In the genomic region with DNA sequence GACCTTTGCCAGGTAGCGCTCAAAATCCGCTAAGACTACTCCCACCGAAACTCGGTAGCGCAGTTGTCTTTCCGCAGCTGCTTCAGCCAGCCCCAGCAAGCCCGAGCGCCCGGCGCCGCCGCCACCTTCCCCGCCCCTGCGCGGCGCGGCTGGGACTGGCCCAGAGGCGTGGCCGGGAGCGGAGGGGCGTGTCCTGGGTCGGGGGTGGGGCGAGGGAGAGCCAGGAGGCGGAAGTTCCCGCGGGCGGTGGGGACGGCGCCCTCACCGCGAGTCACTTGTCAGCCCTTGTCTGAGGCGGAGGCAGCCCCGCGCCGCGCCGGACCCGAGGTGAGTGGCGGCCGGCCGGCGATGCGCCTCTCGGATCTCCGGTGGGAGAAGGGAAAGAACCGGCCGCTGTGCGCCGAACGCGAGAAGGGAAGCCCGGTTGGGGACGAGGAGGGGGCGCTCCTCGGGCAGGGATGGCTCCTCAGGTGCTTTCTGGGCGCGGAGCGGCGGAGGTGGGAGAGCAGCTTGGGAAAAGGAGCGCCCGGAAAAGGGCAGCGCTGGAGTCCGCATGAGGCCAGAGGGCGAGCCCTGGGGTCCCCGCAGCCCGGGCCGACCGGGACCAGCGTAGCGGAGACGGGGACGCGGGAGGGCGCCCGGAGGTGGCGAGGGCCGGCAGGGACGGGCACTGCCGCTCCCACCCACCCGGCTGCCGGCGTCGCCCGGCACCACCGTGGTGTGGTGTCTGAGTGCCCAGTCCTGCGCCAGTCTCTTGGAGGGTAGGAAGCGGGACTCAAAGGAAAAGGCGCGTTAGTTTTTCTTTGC, we compare ENCODE assay signal across 8 cellular contexts. TPM values are rescaled to one million over a fixed set of nuclear protein-coding genes. Genes with fewer than 3 reads are reported as not detected.
DNase-seq lines count a peak whose midpoint lies in the region; TF ChIP-seq lines count a peak whose summit lies in the region.

A gene with protein sequence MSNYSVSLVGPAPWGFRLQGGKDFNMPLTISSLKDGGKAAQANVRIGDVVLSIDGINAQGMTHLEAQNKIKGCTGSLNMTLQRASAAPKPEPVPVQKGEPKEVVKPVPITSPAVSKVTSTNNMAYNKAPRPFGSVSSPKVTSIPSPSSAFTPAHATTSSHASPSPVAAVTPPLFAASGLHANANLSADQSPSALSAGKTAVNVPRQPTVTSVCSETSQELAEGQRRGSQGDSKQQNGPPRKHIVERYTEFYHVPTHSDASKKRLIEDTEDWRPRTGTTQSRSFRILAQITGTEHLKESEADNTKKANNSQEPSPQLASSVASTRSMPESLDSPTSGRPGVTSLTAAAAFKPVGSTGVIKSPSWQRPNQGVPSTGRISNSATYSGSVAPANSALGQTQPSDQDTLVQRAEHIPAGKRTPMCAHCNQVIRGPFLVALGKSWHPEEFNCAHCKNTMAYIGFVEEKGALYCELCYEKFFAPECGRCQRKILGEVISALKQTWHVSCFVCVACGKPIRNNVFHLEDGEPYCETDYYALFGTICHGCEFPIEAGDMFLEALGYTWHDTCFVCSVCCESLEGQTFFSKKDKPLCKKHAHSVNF (plus strand): TSS at position 274 of the 807 bp plus-strand sequence. CDS start 3,347 bp downstream, outside the sequence.

- POLR2A ChIA-PET in RWPE1 (lab: Yijun Ruan, JAX; ENCODE audit: low non-redundant PET) = interaction anchor here (0.6 to 0.8 kb wide), 2 partner anchors 8 to 229 kb away, joined by 3 read pairs; no protein-coding TSS in a partner anchor

- peak within 1 kb of the TSS; percentile 98 for H3K4me2 ChIP-seq in GM23248 (ENCODE audit: unreplicated experiment)

- 0 out of 2 replicates have a peak, but pooled peaks cover 4% of the 10 kb centered on the region for H3K9me2 ChIP-seq in GM23248 (ENCODE audit: insufficient read depth)

- peak within 1 kb of the TSS; percentile 94 for H3K4me3 Mint-ChIP-seq in neural crest cell

- no peaks in the 10 kb centered on the region for H3K27me3 ChIP-seq in GM23248 (replicated peaks; ENCODE audit: insufficient read depth)
- H3K27me3 ChIP-seq in stomach smooth muscle (ENCODE audit: control insufficient read depth in 1 of 2, insufficient read depth in 2 of 2, low read length in 2 of 2) = no peaks in the 10 kb centered on the region

- no peak for TF ChIP-seq CTCF in RWPE1 (conservative IDR thresholded peaks at IDR 0.05; ENCODE audit: low read depth)
- peak; percentile 31 for TF ChIP-seq CTCF in neural crest cell (conservative IDR thresholded peaks at IDR 0.05)

- WGBS in GM23248 (ENCODE audit: low coverage in 1 of 2, low lambda C conversion rate in 2 of 2, missing lambda C conversion rate in 2 of 2), 2 experiments = 1 to 2% methylated on average over 64 to 86 of the region's 89 CpGs

- CTCF ChIA-PET in RWPE1 (lab: Yijun Ruan, JAX) = interaction anchor here (0.7 to 1.0 kb wide), 3 partner anchors 38 to 45 kb away, joined by 3 read pairs; no protein-coding TSS in a partner anchor

- peaks cover 50% of the 10 kb centered on the region for H3F3A ChIP-seq in GM23248 (ENCODE audit: insufficient read depth)

- no peaks in the 10 kb centered on the region for H3K36me3 Mint-ChIP-seq in neural crest cell (ENCODE audit: low read depth)

- H3K9me3 ChIP-seq in GM23248 (ENCODE audit: low read depth) = no peaks in the 10 kb centered on the region
- no peaks in the 10 kb centered on the region for H3K9me3 ChIP-seq in stomach smooth muscle (ENCODE audit: control insufficient read depth in 2 of 2, low read length in 2 of 2)

- H3K27ac Mint-ChIP-seq in neural crest cell (ENCODE audit: unreplicated experiment) = peak within 1 kb of the TSS; percentile 48

- peaks cover 55% of the 10 kb centered on the region for H3K79me2 ChIP-seq in GM23248 (ENCODE audit: insufficient read depth)

- H3K9me3 Mint-ChIP-seq in neural crest cell = no peaks in the 10 kb centered on the region

- H2AFZ ChIP-seq in GM23248 = peak within 1 kb of the TSS; percentile 95

- peaks cover 5% of the 10 kb centered on the region; the same call in 1 of the 2 replicates for H4K20me1 ChIP-seq in GM23248 (ENCODE audit: insufficient read depth)

- H3K4me1 ChIP-seq in GM23248 (ENCODE audit: insufficient read depth) (peaks cover 43% of the 10 kb centered on the region), stomach smooth muscle (ENCODE audit: control insufficient read depth, insufficient read depth, low read length) (peaks cover 5% of the 10 kb centered on the region)

- DNase-seq in EL = peak; percentile 90
- DNase-seq in GM23248 = peak; percentile 96
- DNase-seq in Kasumi-1 (lab: John Stamatoyannopoulos, UW) = peak; percentile 79 to 80
- peak; percentile 87 for DNase-seq in RWPE1 (ENCODE audit: low spot score)
- peak; percentile 95 for DNase-seq in activated effector memory CD4-positive, alpha-beta T cell treated with anti-CD3 and anti-CD28 coated beads, Interleukin-2, amount 50 U/mL, for 16 hours
- peak; percentile 72 for DNase-seq in fibroblast of the conjunctiva (ENCODE audit: low read depth)
- peak; percentile 86 for DNase-seq in neural crest cell (ENCODE audit: low read depth, low spot score)

- H3K36me3 ChIP-seq in GM23248 (ENCODE audit: low read depth) = peaks cover 16% of the 10 kb centered on the region
- peaks cover 0 to 5% of the 10 kb centered on the region in 2 donors for H3K36me3 ChIP-seq in stomach smooth muscle (ENCODE audit: control insufficient read depth in 2 of 2, insufficient read depth in 2 of 2, low read length in 2 of 2)

- H3K9ac ChIP-seq in GM23248 (peak within 1 kb of the TSS; percentile 92), stomach smooth muscle (ENCODE audit: low read length in 2 of 2) (peak within 1 kb of the TSS; percentile 92 to 94)

- H3K27ac ChIP-seq in GM23248 (peak within 1 kb of the TSS; percentile 86), RWPE1 (peak within 1 kb of the TSS; percentile 96), stomach smooth muscle (ENCODE audit: low read length) (peak within 1 kb of the TSS; percentile 94)

- peaks cover 36% of the 10 kb centered on the region for H3K4me1 Mint-ChIP-seq in neural crest cell

- H3K27me3 Mint-ChIP-seq in neural crest cell (ENCODE audit: low read depth) = no peaks in the 10 kb centered on the region

- in situ Hi-C loops in GM23248 (cut with MboI) = no loop called here

- H3K4me3 ChIP-seq in GM23248 = peak within 1 kb of the TSS; percentile 98
- peak within 1 kb of the TSS; percentile 78 to 83 for H3K4me3 ChIP-seq in stomach smooth muscle (ENCODE audit: low read length in 2 of 2)

RNA-seq across cellular contexts. Expression of the gene that starts here (rescaled TPM):
- total RNA-seq in GM23248 (2014; rRNA removed; shearing (Covaris generic)) = 115 and 185 TPM in 2 replicates
- 147 and 149 TPM in 2 replicates for polyA plus RNA-seq in GM23248 (2016; fragmentation: Nextera tagmentation; extraction: Ambion mirVana)
- 71.0 and 72.5 TPM in 2 replicates for total RNA-seq in neural crest cell

Comparison
In these comparisons a context has a peak if more than half of its experiments do, and no peak if none do; other contexts are left out.
1. Peak in every context shown above with its lines: DNase-seq, H3K4me3 ChIP-seq and H3K27ac ChIP-seq.